8 cellular contexts compared by ENCODE assay signal in the genomic region with DNA sequence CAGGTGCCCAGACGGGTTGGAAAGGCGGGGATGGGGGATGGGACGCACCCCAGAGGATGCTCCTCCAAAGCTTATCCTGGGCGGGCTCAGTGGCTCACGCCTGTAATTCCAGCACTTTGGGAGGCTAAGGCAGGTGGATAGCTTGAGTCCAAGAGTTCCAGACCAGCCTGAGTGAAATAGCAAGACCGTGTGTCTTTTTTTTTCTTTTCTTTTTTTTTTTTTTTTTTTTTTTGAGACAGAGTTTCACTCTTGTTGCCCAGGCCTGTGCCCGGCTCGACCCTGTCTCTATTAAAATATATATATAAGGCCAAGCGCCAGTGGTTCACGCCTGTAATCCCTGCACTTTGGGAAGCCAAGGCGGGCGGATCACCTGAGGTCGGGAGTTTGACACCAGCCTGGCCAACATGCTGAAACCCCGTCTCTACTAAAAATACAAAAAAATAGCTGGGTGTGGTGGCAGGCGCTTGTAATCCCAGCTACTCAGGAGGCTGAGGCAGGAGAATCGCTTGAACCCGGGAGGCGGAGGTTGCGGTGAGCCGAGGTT. TPM values are rescaled to one million over a fixed set of nuclear protein-coding genes. Genes with fewer than 3 reads are reported as not detected.
DNase-seq lines count a peak whose midpoint lies in the region; ATAC-seq and TF ChIP-seq lines count a peak whose summit lies in the region.
"Not testable (repeated sequence)": the region's sequence is repeated elsewhere in the genome, so short reads cannot be mapped to it uniquely, and the experiment has no call there.

No MANE protein-coding gene starts in this region.

- intact Hi-C loops in activated CD8-positive, alpha-beta T cell treated with anti-CD3 and anti-CD28 coated beads for 36 hours (cut with micrococcal nuclease); left ventricle myocardium inferior (cut with micrococcal nuclease): not testable (repeated sequence)

- not testable (repeated sequence) for H3K27me3 Mint-ChIP-seq in activated CD8-positive, alpha-beta T cell treated with anti-CD3 and anti-CD28 coated beads for 36 hours; chondrocyte (ENCODE audit: low read depth); stimulated activated memory B cell treated with anti-CD40 and anti-IgM and Interleukin-4, amounts not matched to agents 10 μg/mL and 1 μg/mL and 100 μg/mL, for 72 hours

- peak overlapping the region; percentile 100 for H3K27ac Mint-ChIP-seq in activated CD8-positive, alpha-beta T cell treated with anti-CD3 and anti-CD28 coated beads for 36 hours
- H3K27ac Mint-ChIP-seq in chondrocyte (ENCODE audit: unreplicated experiment): peak overlapping the region; percentile 99
- peak overlapping the region; percentile 100 for H3K27ac Mint-ChIP-seq in stimulated activated memory B cell treated with anti-CD40 and anti-IgM and Interleukin-4, amounts not matched to agents 10 μg/mL and 1 μg/mL and 100 μg/mL, for 72 hours

- CTCF ChIA-PET in activated CD8-positive, alpha-beta T cell treated with anti-CD3 and anti-CD28 coated beads for 36 hours (lab: Charles Lee): interaction anchor here (1.0 kb wide), 1 partner anchor 30 kb away, joined by 3 read pairs; no protein-coding TSS in a partner anchor

- H3K36me3 ChIP-seq in left ventricle myocardium inferior (peaks cover 34% of the 10 kb centered on the region), muscle layer of duodenum (ENCODE audit: control insufficient read depth in 1 of 2, insufficient read depth in 2 of 2, low read length in 2 of 2) (peaks cover 5 to 22% of the 10 kb centered on the region in 2 donors)

- not testable (repeated sequence) for H3K27me3 ChIP-seq in left ventricle myocardium inferior (ENCODE audit: low read depth); muscle layer of duodenum (ENCODE audit: low read depth, low read length)

- peaks cover 39% of the 10 kb centered on the region for H3K4me1 ChIP-seq in left ventricle myocardium inferior
- H3K4me1 ChIP-seq in muscle layer of duodenum (ENCODE audit: control insufficient read depth in 1 of 2, insufficient read depth in 2 of 2, low read length in 2 of 2): not testable (repeated sequence)

- peaks cover 35% of the 10 kb centered on the region for H3K9me3 ChIP-seq in left ventricle myocardium inferior (replicated peaks)
- H3K9me3 ChIP-seq in muscle layer of duodenum (ENCODE audit: control insufficient read depth in 1 of 2, low read length in 2 of 2): peaks cover 11% of the 10 kb centered on the region in 2 donors

- not testable (repeated sequence) for TF ChIP-seq CTCF in AG10803 (conservative IDR thresholded peaks at IDR 0.05; ENCODE audit: low read length); activated CD8-positive, alpha-beta T cell treated with anti-CD3 and anti-CD28 coated beads for 36 hours (IDR thresholded peaks at IDR 0.05); chondrocyte (IDR thresholded peaks at IDR 0.05); left ventricle myocardium inferior (IDR thresholded peaks at IDR 0.05; ENCODE audit: borderline replicate concordance)

- peak overlapping the region; percentile 98 for H3K4me3 Mint-ChIP-seq in activated CD8-positive, alpha-beta T cell treated with anti-CD3 and anti-CD28 coated beads for 36 hours
- peak overlapping the region; percentile 88 for H3K4me3 Mint-ChIP-seq in chondrocyte (ENCODE audit: unreplicated experiment)
- H3K4me3 Mint-ChIP-seq in stimulated activated memory B cell treated with anti-CD40 and anti-IgM and Interleukin-4, amounts not matched to agents 10 μg/mL and 1 μg/mL and 100 μg/mL, for 72 hours: peak overlapping the region; percentile 99

- peaks cover 26% of the 10 kb centered on the region for H3K4me1 Mint-ChIP-seq in activated CD8-positive, alpha-beta T cell treated with anti-CD3 and anti-CD28 coated beads for 36 hours (ENCODE audit: low read depth)
- H3K4me1 Mint-ChIP-seq in chondrocyte (ENCODE audit: low read depth): not testable (repeated sequence)
- H3K4me1 Mint-ChIP-seq in stimulated activated memory B cell treated with anti-CD40 and anti-IgM and Interleukin-4, amounts not matched to agents 10 μg/mL and 1 μg/mL and 100 μg/mL, for 72 hours: peaks cover 29% of the 10 kb centered on the region

- H3K9me3 Mint-ChIP-seq in activated CD8-positive, alpha-beta T cell treated with anti-CD3 and anti-CD28 coated beads for 36 hours: peaks cover 24% of the 10 kb centered on the region
- H3K9me3 Mint-ChIP-seq in chondrocyte (ENCODE audit: low read depth): peaks cover 23% of the 10 kb centered on the region
- H3K9me3 Mint-ChIP-seq in stimulated activated memory B cell treated with anti-CD40 and anti-IgM and Interleukin-4, amounts not matched to agents 10 μg/mL and 1 μg/mL and 100 μg/mL, for 72 hours: peaks cover 16% of the 10 kb centered on the region

- H3K36me3 Mint-ChIP-seq in activated CD8-positive, alpha-beta T cell treated with anti-CD3 and anti-CD28 coated beads for 36 hours (ENCODE audit: low read depth): peaks cover 44% of the 10 kb centered on the region
- peaks cover 19% of the 10 kb centered on the region for H3K36me3 Mint-ChIP-seq in chondrocyte (ENCODE audit: low read depth)
- H3K36me3 Mint-ChIP-seq in stimulated activated memory B cell treated with anti-CD40 and anti-IgM and Interleukin-4, amounts not matched to agents 10 μg/mL and 1 μg/mL and 100 μg/mL, for 72 hours: peaks cover 43% of the 10 kb centered on the region

- not testable (repeated sequence) for DNase-seq in AG10803 (ENCODE audit: low read depth); left ventricle myocardium inferior
- peak; percentile 38 for DNase-seq in NCI-H345 treated with DMSO at 0.1 percent for 48 hours (lab: John Stamatoyannopoulos, UW; ENCODE audit: unreplicated experiment)
- peak; percentile 4 for DNase-seq in activated CD8-positive, alpha-beta T cell treated with anti-CD3 and anti-CD28 coated beads for 36 hours
- peak; percentile 83 for DNase-seq in chondrocyte (ENCODE audit: low spot score)

- H3K27ac ChIP-seq in left ventricle myocardium inferior (replicated peaks): peak overlapping the region; percentile 98
- peak overlapping the region; percentile 99 for H3K27ac ChIP-seq in muscle layer of duodenum (ENCODE audit: low read length)

- peak; percentile 28 for ATAC-seq in GM21786 (IDR thresholded peaks at IDR 0.05; ENCODE audit: unreplicated experiment)
- not testable (repeated sequence) for ATAC-seq in activated CD8-positive, alpha-beta T cell treated with anti-CD3 and anti-CD28 coated beads for 36 hours; stimulated activated memory B cell treated with anti-CD40 and anti-IgM and Interleukin-4, amounts not matched to agents 10 μg/mL and 1 μg/mL and 100 μg/mL, for 72 hours

- H3K4me3 ChIP-seq in AG10803 (ENCODE audit: low read length): peak overlapping the region; percentile 84
- H3K4me3 ChIP-seq in left ventricle myocardium inferior: peak overlapping the region; percentile 79
- peak overlapping the region; percentile 76 to 96 for H3K4me3 ChIP-seq in muscle layer of duodenum (ENCODE audit: low read depth in 1 of 2, low read length in 2 of 2)

- POLR2A ChIA-PET in activated CD8-positive, alpha-beta T cell treated with anti-CD3 and anti-CD28 coated beads for 36 hours (lab: Charles Lee): interaction anchor here (0.7 to 1.1 kb wide), 2 partner anchors 11 to 50 kb away, joined by 3 read pairs; no protein-coding TSS in a partner anchor

RNA-seq across cellular contexts. Expression of a gene that starts 0.5 kb away (rescaled TPM):
- total RNA-seq in activated CD8-positive, alpha-beta T cell treated with anti-CD3 and anti-CD28 coated beads for 36 hours: 10 to 100 TPM; 34.0 to 38.6 TPM
- total RNA-seq in chondrocyte: 9.3 to 14.4 TPM (median 10.7 TPM) in 3 replicates
- total RNA-seq in left ventricle myocardium inferior: 19.5 TPM

RNA-seq across cellular contexts. Expression of a gene that starts 54.4 kb away (rescaled TPM):
- 10 to 100 TPM; 23.1 to 24.2 TPM for total RNA-seq in activated CD8-positive, alpha-beta T cell treated with anti-CD3 and anti-CD28 coated beads for 36 hours
- total RNA-seq in chondrocyte: 42.2 to 51.3 TPM (median 43.5 TPM) in 3 replicates
- total RNA-seq in left ventricle myocardium inferior: 17.8 TPM
